Comparison of ENCODE assay signal across 2 cellular contexts in the genomic region with DNA sequence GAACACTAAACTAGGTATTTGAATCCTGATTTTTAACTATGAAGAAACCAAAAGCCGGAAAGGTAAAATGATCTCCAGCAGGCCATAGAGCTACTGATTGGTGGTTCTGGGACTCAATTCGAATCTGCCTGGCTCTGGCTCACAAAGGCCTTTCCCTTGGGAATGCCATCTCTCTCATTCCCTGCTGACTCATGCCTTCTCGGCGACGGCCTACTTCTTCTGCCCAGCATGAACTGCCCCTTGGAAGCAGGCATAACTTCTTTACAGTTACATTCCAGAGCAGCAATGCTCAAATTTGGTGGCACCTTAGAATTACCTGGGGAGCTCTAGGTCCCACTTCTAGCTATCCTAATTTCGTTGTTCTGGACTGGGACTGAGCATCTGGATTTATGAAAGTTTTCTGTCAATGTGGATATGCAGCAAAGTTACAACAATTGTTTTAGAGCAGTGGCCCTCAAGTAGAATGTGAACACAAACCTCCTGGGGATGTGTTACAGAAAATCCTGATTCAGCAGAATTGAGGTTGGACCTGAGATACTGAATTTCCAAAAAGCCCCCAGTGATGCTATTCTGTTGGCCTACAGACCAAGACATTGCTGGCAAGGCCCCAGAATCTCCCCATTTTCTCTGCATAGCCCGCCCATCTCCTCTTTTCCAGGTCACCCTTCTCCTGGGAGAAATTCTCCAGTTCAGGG.
TF ChIP-seq lines count a peak whose summit lies in the region.

No MANE protein-coding gene starts in this region.

TF ChIP-seq in HepG2, 621 proteins besides CTCF, POLR2A, EP300 and RAD21:
- TF ChIP-seq MAFF (IDR thresholded peaks at IDR 0.05; ENCODE audit: low read depth, low read length): peak; percentile 88
- TF ChIP-seq MAFK (conservative IDR thresholded peaks at IDR 0.05 in 1 of 2, IDR thresholded peaks at IDR 0.05 in 1 of 2; ENCODE audit: low read length in 2 of 2): peak; percentile 83 to 91
- no peak for TF ChIP-seq ARNT (IDR thresholded peaks at IDR 0.05)

TF ChIP-seq in WTC11, 78 proteins besides CTCF, POLR2A, EP300 and RAD21:
- TF ChIP-seq, protein P1, sequence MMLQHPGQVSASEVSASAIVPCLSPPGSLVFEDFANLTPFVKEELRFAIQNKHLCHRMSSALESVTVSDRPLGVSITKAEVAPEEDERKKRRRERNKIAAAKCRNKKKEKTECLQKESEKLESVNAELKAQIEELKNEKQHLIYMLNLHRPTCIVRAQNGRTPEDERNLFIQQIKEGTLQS (CRISPR knock-in tag; conservative IDR thresholded peaks at IDR 0.05): no peak
- TF ChIP-seq TCF7 (CRISPR knock-in tag; IDR thresholded peaks at IDR 0.05; ENCODE audit: low read depth) (no peak), FOXJ3 (CRISPR knock-in tag; IDR thresholded peaks at IDR 0.05; ENCODE audit: borderline replicate concordance) (no peak), ZNF219 (CRISPR knock-in tag; IDR thresholded peaks at IDR 0.05; ENCODE audit: borderline replicate concordance) (no peak)
- TF ChIP-seq, protein P2, sequence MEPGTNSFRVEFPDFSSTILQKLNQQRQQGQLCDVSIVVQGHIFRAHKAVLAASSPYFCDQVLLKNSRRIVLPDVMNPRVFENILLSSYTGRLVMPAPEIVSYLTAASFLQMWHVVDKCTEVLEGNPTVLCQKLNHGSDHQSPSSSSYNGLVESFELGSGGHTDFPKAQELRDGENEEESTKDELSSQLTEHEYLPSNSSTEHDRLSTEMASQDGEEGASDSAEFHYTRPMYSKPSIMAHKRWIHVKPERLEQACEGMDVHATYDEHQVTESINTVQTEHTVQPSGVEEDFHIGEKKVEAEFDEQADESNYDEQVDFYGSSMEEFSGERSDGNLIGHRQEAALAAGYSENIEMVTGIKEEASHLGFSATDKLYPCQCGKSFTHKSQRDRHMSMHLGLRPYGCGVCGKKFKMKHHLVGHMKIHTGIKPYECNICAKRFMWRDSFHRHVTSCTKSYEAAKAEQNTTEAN (CRISPR knock-in tag; IDR thresholded peaks at IDR 0.05): no peak
